18 cellular contexts compared by ENCODE assay signal in the genomic region with DNA sequence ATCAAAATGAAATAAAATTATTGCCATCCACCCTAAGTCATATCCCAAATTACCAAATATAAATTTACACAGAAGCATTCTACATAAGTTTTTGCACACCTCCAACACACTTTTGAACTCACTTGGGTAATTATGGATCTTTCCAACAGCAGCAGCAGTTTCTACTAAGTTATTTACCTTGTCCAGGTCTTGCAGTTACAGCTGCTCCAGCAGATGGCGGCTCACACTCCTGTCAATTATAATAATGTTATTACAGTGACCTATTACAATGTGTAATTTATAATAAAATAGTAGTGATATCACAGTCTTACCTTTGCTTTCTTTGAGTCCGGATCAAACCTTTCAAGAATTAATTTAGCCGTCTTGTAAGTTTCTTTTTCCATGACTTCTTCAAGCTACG. TPM values are rescaled to one million over a fixed set of nuclear protein-coding genes. Genes with fewer than 3 reads are reported as not detected.
DNase-seq lines count a peak whose midpoint lies in the region; ATAC-seq, FAIRE-seq and TF ChIP-seq lines count a peak whose summit lies in the region.
"Had no signal": no experiment of that assay in that cellular context is flagged by ENCODE, and none has a peak within 500 bp of the region (broad histone marks: within the 10 kb centered on the region; RNA-seq: fewer than 3 reads in every experiment).

No MANE protein-coding gene starts in this region.

- no peak overlapping the region for H3K27ac Mint-ChIP-seq in HFFc6
- H3K27ac Mint-ChIP-seq: activated T-helper 1 cell treated with anti-CD3 and anti-CD28 coated beads, Interleukin-12 subunit alpha, Interleukin-12 subunit beta, Interleukin-2, Interleukin-4 antibody, amounts not matched to agents 30 ng/mL and 10 ng/mL and 1 ng/mL, durations not matched to agents 14 hours and 24 hours and 36 hours had no signal

- H3K9ac ChIP-seq in keratinocyte (ENCODE audit: control insufficient read depth, extremely low read depth, insufficient read depth, low read length), result no peak overlapping the region

- CTCF ChIA-PET in RWPE1 (lab: Yijun Ruan, JAX), result interaction anchor here (0.9 kb wide), 1 partner anchor 9 kb away, joined by 3 read pairs; no protein-coding TSS in a partner anchor

- no peaks in the 10 kb centered on the region for H3K4me1 ChIP-seq in keratinocyte (ENCODE audit: control insufficient read depth, extremely low read depth, insufficient read depth, low read length)
- H3K4me1 ChIP-seq: ascending aorta, tibial nerve had no signal

- DNase-seq in DMS53 (lab: John Stamatoyannopoulos, UW) (peak; percentile 55), DMS53 treated with DMSO at 0.1 percent for 48 hours (lab: John Stamatoyannopoulos, UW; ENCODE audit: unreplicated experiment) (no peak), HFFc6 (no peak), RWPE1 (ENCODE audit: low spot score) (no peak), keratinocyte (ENCODE audit: low read depth, low spot score) (no peak), head of caudate nucleus (no peak), NCI-H446 treated with DMSO at 0.1 percent for 48 hours (lab: John Stamatoyannopoulos, UW) (no peak)
- DNase-seq: activated CD4-positive, alpha-beta T cell treated with anti-CD3 and anti-CD28 coated beads for 4 hours; hippocampal formation; KBM-7; mammary epithelial cell; NCI-H510A treated with DMSO at 0.1 percent for 48 hours; nucleus accumbens had no signal

- dilution Hi-C loops in keratinocyte (cut with MboI; ENCODE audit: extremely low pct_ligation_motif_present, low sequenced_read_pairs), result no loop called here

- H3K9me1 ChIP-seq in keratinocyte (ENCODE audit: control insufficient read depth, extremely low read depth, insufficient read depth, low read length), result no peaks in the 10 kb centered on the region

- no peak overlapping the region for H3K27ac ChIP-seq in RWPE1
- no peak overlapping the region for H3K27ac ChIP-seq in keratinocyte (ENCODE audit: control insufficient read depth, insufficient read depth, low read length)
- H3K27ac ChIP-seq: ascending aorta, tibial nerve had no signal

- FAIRE-seq in keratinocyte (lab: Jason Lieb, UNC), result no peak
- FAIRE-seq: GM12892 had no signal

- ATAC-seq in GM21381 (IDR thresholded peaks at IDR 0.05; ENCODE audit: unreplicated experiment), result no peak

- peak; percentile 24; the same call in 1 of the 2 replicates for TF ChIP-seq CTCF in HFFc6 (IDR thresholded peaks at IDR 0.05)
- TF ChIP-seq CTCF in RWPE1 (conservative IDR thresholded peaks at IDR 0.05; ENCODE audit: low read depth), result 0 out of 2 replicates have a peak, but pooled peaks have one; percentile 11
- peak; percentile 10 to 18 (median 12) for TF ChIP-seq CTCF in keratinocyte (optimal IDR thresholded peaks at IDR 0.05 in 1 of 3, IDR thresholded peaks at IDR 0.05 in 1 of 3, conservative IDR thresholded peaks at IDR 0.05 in 1 of 3; ENCODE audit: extremely low read depth in 1 of 3, insufficient read depth in 2 of 3, low read length in 3 of 3)

- no peaks in the 10 kb centered on the region for H3K79me2 ChIP-seq in keratinocyte (ENCODE audit: control insufficient read depth, insufficient read depth, low read length)

- peaks cover 37% of the 10 kb centered on the region for H3K36me3 Mint-ChIP-seq in HFFc6 (ENCODE audit: low read depth)

- H3K27me3 ChIP-seq in keratinocyte (ENCODE audit: control insufficient read depth, extremely low read depth, insufficient read depth, low read length), result no peaks in the 10 kb centered on the region
- H3K27me3 ChIP-seq: ascending aorta, tibial nerve had no signal

- H3K27me3 Mint-ChIP-seq in HFFc6 (ENCODE audit: insufficient read depth), result no peaks in the 10 kb centered on the region; the same call in none of the 2 replicates

- no peak overlapping the region for H3K4me2 ChIP-seq in keratinocyte (ENCODE audit: control insufficient read depth, extremely low read depth, insufficient read depth, low read depth, low read length)

- peaks cover 6% of the 10 kb centered on the region for H3K9me3 Mint-ChIP-seq in HFFc6

- no peaks in the 10 kb centered on the region for H3K9me3 ChIP-seq in keratinocyte (ENCODE audit: control insufficient read depth, low read depth, low read length)

- no peak overlapping the region for H2AFZ ChIP-seq in keratinocyte (ENCODE audit: control insufficient read depth, low read length)

- H3K4me3 ChIP-seq in keratinocyte (ENCODE audit: control insufficient read depth in 2 of 3, extremely low read depth in 1 of 3, insufficient read depth in 2 of 3, low read depth in 1 of 3, low read length in 3 of 3), result no peak overlapping the region
- H3K4me3 ChIP-seq: ascending aorta, tibial nerve had no signal

- intact Hi-C loops in head of caudate nucleus (cut with DNase I), result no loop called here

- no peaks in the 10 kb centered on the region for H3K36me3 ChIP-seq in keratinocyte (ENCODE audit: control insufficient read depth in 2 of 2, extremely low read depth in 1 of 2, insufficient read depth in 2 of 2, low read length in 2 of 2)

- no peak overlapping the region for H3K4me3 Mint-ChIP-seq in HFFc6
- H3K4me3 Mint-ChIP-seq: activated T-helper 1 cell treated with anti-CD3 and anti-CD28 coated beads, Interleukin-12 subunit alpha, Interleukin-12 subunit beta, Interleukin-2, Interleukin-4 antibody, amounts not matched to agents 30 ng/mL and 10 ng/mL and 1 ng/mL, durations not matched to agents 14 hours and 24 hours and 36 hours had no signal

- H4K20me1 ChIP-seq in keratinocyte (ENCODE audit: control insufficient read depth, extremely low read depth, insufficient read depth, low read length), result no peaks in the 10 kb centered on the region

- POLR2A ChIA-PET in RWPE1 (lab: Yijun Ruan, JAX; ENCODE audit: low non-redundant PET), result no interaction called here

- H3K4me1 Mint-ChIP-seq in HFFc6 (ENCODE audit: low read depth), result no peaks in the 10 kb centered on the region

RNA-seq across cellular contexts. Expression of gene LNPK, which starts 37.9 kb away (rescaled TPM):
- total RNA-seq in HFFc6 (2021; fragmentation: NEBNext Ultra II Directional; extraction: Animal tissue kit (Norgen Biotek cat#: 25700)), result 10 to 100 TPM; 54.9 to 78.3 (median 61.3) TPM
- 15.8 to 32.1 TPM (median 24.3 TPM) in 3 replicates for polyA plus RNA-seq in keratinocyte
- polyA plus RNA-seq in keratinocyte (2011; ENCODE audit: low read depth), result 32.1 TPM
- 9.1 and 19.8 TPM in 2 replicates for polyA plus RNA-seq in keratinocyte (2011; cell fraction: cytosol; rRNA removed)
- 19.1 and 21.8 TPM in 2 replicates for polyA plus RNA-seq in keratinocyte (2011; cell fraction: nucleus; rRNA removed)
- 10.5 and 13.8 TPM in 2 replicates for polyA plus RNA-seq in keratinocyte (2012; ENCODE audit: low replicate concordance)
- polyA minus RNA-seq in keratinocyte, result 7.8 to 31.4 TPM (median 31.1 TPM) in 3 replicates
- polyA minus RNA-seq in keratinocyte (2011; cell fraction: cytosol; rRNA and poly(A)+ RNA removed), result 11.1 TPM
- 22.1 and 47.8 TPM in 2 replicates for polyA minus RNA-seq in keratinocyte (2011; cell fraction: nucleus; rRNA and poly(A)+ RNA removed)
